In the genomic region with DNA sequence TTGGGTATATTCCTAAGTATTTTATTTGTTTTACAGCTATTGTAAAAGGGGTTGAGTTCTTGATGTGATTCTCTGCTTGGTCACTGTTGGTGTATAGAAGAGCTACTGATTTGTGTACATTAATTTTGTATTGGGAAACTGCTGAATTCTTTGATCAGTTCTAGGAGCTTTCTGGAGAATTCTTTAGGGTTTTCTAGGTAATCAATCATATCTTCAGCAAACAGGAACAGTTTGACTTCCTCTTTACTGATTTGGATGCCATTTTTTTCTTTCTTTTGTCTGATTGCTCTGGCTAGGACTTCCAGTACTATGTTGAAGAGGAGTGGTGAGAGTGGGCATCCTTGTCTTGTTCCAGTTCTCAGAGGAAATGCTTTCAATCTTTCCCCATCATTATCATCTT, we compare ENCODE assay signal across 5 cellular contexts. TPM values are rescaled to one million over a fixed set of nuclear protein-coding genes. Genes with fewer than 3 reads are reported as not detected.
"Had no signal": no experiment of that assay in that cellular context is flagged by ENCODE, and none has a peak within 500 bp of the region (broad histone marks: within the 10 kb centered on the region; RNA-seq: fewer than 3 reads in every experiment).

No MANE protein-coding gene starts in this region.

RNA-seq across cellular contexts. Expression of a gene that starts 50.1 kb away (rescaled TPM):
- total RNA-seq: GM23338, H1, H9, HT-29, IMR-90 had no signal
- polyA plus RNA-seq: GM23338, H1, IMR-90 had no signal
